21 cellular contexts compared by ENCODE assay signal in genomic region chr2:222532315-222532714, GRCh38.
DNase-seq lines count a peak whose midpoint lies in the region; ATAC-seq, FAIRE-seq and TF ChIP-seq lines count a peak whose summit lies in the region.
"Had no signal": no experiment of that assay in that cellular context is flagged by ENCODE, and none has a peak within 500 bp of the region (broad histone marks: within the 10 kb centered on the region; RNA-seq: fewer than 3 reads in every experiment).

No MANE protein-coding gene starts in this region.

- H3K4me2 ChIP-seq in keratinocyte (ENCODE audit: control insufficient read depth, extremely low read depth, insufficient read depth, low read depth, low read length), result no peak overlapping the region

- peak; percentile 98 for FAIRE-seq in bronchial epithelial cell (lab: Jason Lieb, UNC)
- peak; percentile 13 for FAIRE-seq in keratinocyte (lab: Jason Lieb, UNC)
- FAIRE-seq: GM18507 had no signal

- H3K4me3 Mint-ChIP-seq in activated CD4-positive, alpha-beta T cell treated with anti-CD3 and anti-CD28 coated beads, Interleukin-2, amount 10 ng/mL, durations not matched to agents 7 days and 5 days, result no peak overlapping the region
- H3K4me3 Mint-ChIP-seq: B cell had no signal

- H4K20me1 ChIP-seq in keratinocyte (ENCODE audit: control insufficient read depth, extremely low read depth, insufficient read depth, low read length), result no peaks in the 10 kb centered on the region

- H3K36me3 ChIP-seq in HEK293 (ENCODE audit: control insufficient read depth in 2 of 2, insufficient read depth in 1 of 2, low read length in 2 of 2) (no peaks in the 10 kb centered on the region), bronchial epithelial cell (ENCODE audit: control insufficient read depth, insufficient read depth, low read length) (no peaks in the 10 kb centered on the region), keratinocyte (ENCODE audit: control insufficient read depth in 2 of 2, extremely low read depth in 1 of 2, insufficient read depth in 2 of 2, low read length in 2 of 2) (no peaks in the 10 kb centered on the region)
- H3K36me3 ChIP-seq: HAP-1, MG63 had no signal

- ATAC-seq in GM18907 (IDR thresholded peaks at IDR 0.05; ENCODE audit: unreplicated experiment), result no peak

- DNase-seq in bronchial epithelial cell (ENCODE audit: low read depth) (peak; percentile 70), keratinocyte (ENCODE audit: low read depth, low spot score) (peak; percentile 17), COLO829 (ENCODE audit: low spot score) (no peak), NOMO-1 treated with DMSO at 0.1 percent for 48 hours (lab: John Stamatoyannopoulos, UW; ENCODE audit: unreplicated experiment) (no peak)
- no peak for DNase-seq in activated CD4-positive, alpha-beta T cell treated with anti-CD3 and anti-CD28 coated beads, Interleukin-2, amount 10 ng/mL, durations not matched to agents 7 days and 5 days
- DNase-seq: DMS153, GOT3, KG1, MG63, NCI-H1105 treated with DMSO at 0.1 percent for 48 hours, NCI-H146, NCI-H2029, NCI-H2227 treated with DMSO at 0.1 percent for 48 hours, NCI-H526 treated with DMSO at 0.1 percent for 48 hours, RPMI8226, SHP77 treated with DMSO at 0.1 percent for 48 hours had no signal

- H3K27me3 ChIP-seq in bronchial epithelial cell (ENCODE audit: control insufficient read depth, insufficient read depth, low read length) (no peaks in the 10 kb centered on the region), keratinocyte (ENCODE audit: control insufficient read depth, extremely low read depth, insufficient read depth, low read length) (no peaks in the 10 kb centered on the region)

- no peak overlapping the region for H2AFZ ChIP-seq in keratinocyte (ENCODE audit: control insufficient read depth, low read length)

- no peaks in the 10 kb centered on the region for H3K9me3 Mint-ChIP-seq in activated CD4-positive, alpha-beta T cell treated with anti-CD3 and anti-CD28 coated beads, Interleukin-2, amount 10 ng/mL, durations not matched to agents 7 days and 5 days

- dilution Hi-C loops in keratinocyte (cut with MboI; ENCODE audit: extremely low pct_ligation_motif_present, low sequenced_read_pairs), result no loop called here

- no peak overlapping the region for H3K9ac ChIP-seq in keratinocyte (ENCODE audit: control insufficient read depth, extremely low read depth, insufficient read depth, low read length)

- H3K9me3 ChIP-seq in HEK293 (ENCODE audit: control insufficient read depth, insufficient read depth, low read depth, low read length), result no peaks in the 10 kb centered on the region
- H3K9me3 ChIP-seq in keratinocyte (ENCODE audit: control insufficient read depth, low read depth, low read length), result no peaks in the 10 kb centered on the region
- H3K9me3 ChIP-seq: HAP-1, MG63 had no signal

- no peaks in the 10 kb centered on the region for H3K9me1 ChIP-seq in keratinocyte (ENCODE audit: control insufficient read depth, extremely low read depth, insufficient read depth, low read length)

- no peaks in the 10 kb centered on the region for H3K79me2 ChIP-seq in keratinocyte (ENCODE audit: control insufficient read depth, insufficient read depth, low read length)

- H3K27me3 Mint-ChIP-seq in activated CD4-positive, alpha-beta T cell treated with anti-CD3 and anti-CD28 coated beads, Interleukin-2, amount 10 ng/mL, durations not matched to agents 7 days and 5 days, result peaks cover 2% of the 10 kb centered on the region
- H3K27me3 Mint-ChIP-seq: B cell had no signal

- no peaks in the 10 kb centered on the region for H3K4me1 Mint-ChIP-seq in activated CD4-positive, alpha-beta T cell treated with anti-CD3 and anti-CD28 coated beads, Interleukin-2, amount 10 ng/mL, durations not matched to agents 7 days and 5 days
- H3K4me1 Mint-ChIP-seq: B cell had no signal

- H3K4me1 ChIP-seq in HEK293 (ENCODE audit: control insufficient read depth, insufficient read depth, low read length), result no peaks in the 10 kb centered on the region
- no peaks in the 10 kb centered on the region for H3K4me1 ChIP-seq in keratinocyte (ENCODE audit: control insufficient read depth, extremely low read depth, insufficient read depth, low read length)
- H3K4me1 ChIP-seq: HAP-1 had no signal

- H3K27ac Mint-ChIP-seq in activated CD4-positive, alpha-beta T cell treated with anti-CD3 and anti-CD28 coated beads, Interleukin-2, amount 10 ng/mL, durations not matched to agents 7 days and 5 days, result no peak overlapping the region
- H3K27ac Mint-ChIP-seq: B cell had no signal

- H3K36me3 Mint-ChIP-seq in activated CD4-positive, alpha-beta T cell treated with anti-CD3 and anti-CD28 coated beads, Interleukin-2, amount 10 ng/mL, durations not matched to agents 7 days and 5 days (ENCODE audit: low read depth), result no peaks in the 10 kb centered on the region

- no peak for TF ChIP-seq CTCF in HEK293 (tag by site-specific recombination; IDR thresholded peaks at IDR 0.05)
- TF ChIP-seq CTCF in bronchial epithelial cell (IDR thresholded peaks at IDR 0.05; ENCODE audit: insufficient read depth, low read length, severe bottlenecking), result no peak
- TF ChIP-seq CTCF in keratinocyte (optimal IDR thresholded peaks at IDR 0.05 in 1 of 3, IDR thresholded peaks at IDR 0.05 in 1 of 3, conservative IDR thresholded peaks at IDR 0.05 in 1 of 3; ENCODE audit: extremely low read depth in 1 of 3, insufficient read depth in 2 of 3, low read length in 3 of 3), result no peak

- no peak overlapping the region for H3K27ac ChIP-seq in HEK293 (ENCODE audit: extremely low read depth, low read depth, low read length)
- no peak overlapping the region for H3K27ac ChIP-seq in keratinocyte (ENCODE audit: control insufficient read depth, insufficient read depth, low read length)

- CTCF ChIA-PET in HEK293 (lab: Yijun Ruan, JAX), result no interaction called here
- CTCF ChIA-PET in activated CD4-positive, alpha-beta T cell treated with anti-CD3 and anti-CD28 coated beads, Interleukin-2, amount 10 ng/mL, durations not matched to agents 7 days and 5 days (lab: Charles Lee), result interaction anchor here (2.0 kb wide), 1 partner anchor 29 kb away, joined by 6 read pairs; no protein-coding TSS in a partner anchor

- H3K4me3 ChIP-seq in HEK293 (ENCODE audit: low read depth, low read length), result no peak overlapping the region
- H3K4me3 ChIP-seq in bronchial epithelial cell (ENCODE audit: low read depth, low read length), result no peak overlapping the region
- no peak overlapping the region for H3K4me3 ChIP-seq in keratinocyte (ENCODE audit: control insufficient read depth in 2 of 3, extremely low read depth in 1 of 3, insufficient read depth in 2 of 3, low read depth in 1 of 3, low read length in 3 of 3)
- H3K4me3 ChIP-seq: HAP-1, MG63 had no signal

- POLR2A ChIA-PET in HEK293 (lab: Yijun Ruan, JAX), result no interaction called here
- POLR2A ChIA-PET in activated CD4-positive, alpha-beta T cell treated with anti-CD3 and anti-CD28 coated beads, Interleukin-2, amount 10 ng/mL, durations not matched to agents 7 days and 5 days (lab: Charles Lee), result no interaction called here

TF ChIP-seq in HEK293, 187 proteins besides CTCF, POLR2A, EP300 and RAD21:
- TF ChIP-seq ZNF558 (tag by site-specific recombination; IDR thresholded peaks at IDR 0.05) (no peak), KLF1 (tag by site-specific recombination; IDR thresholded peaks at IDR 0.05) (peak; percentile 46; the same call in 1 of the 2 replicates)

Comparison
In these comparisons a context has a peak if more than half of its experiments do, and no peak if none do; other contexts are left out.
1. DNase-seq: peak in bronchial epithelial cell (single experiment) and keratinocyte (single experiment); none in COLO829 (single experiment), NOMO-1 treated with DMSO at 0.1 percent for 48 hours (single experiment) and activated CD4-positive, alpha-beta T cell treated with anti-CD3 and anti-CD28 coated beads, Interleukin-2, amount 10 ng/mL, durations not matched to agents 7 days and 5 days (single experiment).